ENCODE assay signal across 18 cellular contexts in genomic region chr21:38982096-38982495, GRCh38.
DNase-seq lines count a peak whose midpoint lies in the region; ATAC-seq and TF ChIP-seq lines count a peak whose summit lies in the region.
"Had no signal": no experiment of that assay in that cellular context is flagged by ENCODE, and none has a peak within 500 bp of the region (broad histone marks: within the 10 kb centered on the region; RNA-seq: fewer than 3 reads in every experiment).

No MANE protein-coding gene starts in this region.

- TF ChIP-seq CTCF in fibroblast of pulmonary artery (IDR thresholded peaks at IDR 0.05; ENCODE audit: low read length, missing control alignments) (no peak), foreskin fibroblast (IDR thresholded peaks at IDR 0.05; ENCODE audit: low read depth, low read length) (no peak)

- H2AFZ ChIP-seq in neuronal stem cell (ENCODE audit: low read length): no peak overlapping the region

- no peak overlapping the region for H3K9ac ChIP-seq in neuronal stem cell (ENCODE audit: low read depth, low read length, poor library complexity)

- no peak overlapping the region for H4K8ac ChIP-seq in neuronal stem cell (ENCODE audit: low read depth, low read length)

- no peak overlapping the region for H2BK12ac ChIP-seq in neuronal stem cell (ENCODE audit: low read length)

- intact Hi-C loops in CD4-positive, alpha-beta memory T cell (cut with micrococcal nuclease): no loop called here

- WGBS in neuronal stem cell (ENCODE audit: extremely low coverage in 2 of 2, insufficient read length in 2 of 2, insufficient replicate concordance in 1 of 2), 2 donors: no CpG with 5 or more reads among the region's 9 CpGs

- H3K4me2 ChIP-seq in neuronal stem cell (ENCODE audit: insufficient read depth, low read length, poor library complexity, severe bottlenecking): no peak overlapping the region

- H3K4me3 ChIP-seq in fibroblast of pulmonary artery (replicated peaks; ENCODE audit: low read depth, low read length) (no peak overlapping the region), neuronal stem cell (ENCODE audit: low read length in 2 of 2) (no peak overlapping the region), foreskin fibroblast (ENCODE audit: low read depth in 1 of 2, low read length in 2 of 2) (no peak overlapping the region)
- no peak overlapping the region for H3K4me3 ChIP-seq in CD4-positive, alpha-beta memory T cell (ENCODE audit: low read length in 2 of 2)
- H3K4me3 ChIP-seq: coronary artery, testis had no signal

- peaks cover 0 to 9% (median 5%) of the 10 kb centered on the region in 4 donors for H3K4me1 Mint-ChIP-seq in CD4-positive, alpha-beta memory T cell

- no peak overlapping the region for H3K4ac ChIP-seq in neuronal stem cell (ENCODE audit: low read length)

- no peak overlapping the region for H2BK5ac ChIP-seq in neuronal stem cell (ENCODE audit: low read length)

- H2BK120ac ChIP-seq in neuronal stem cell (ENCODE audit: low read depth, low read length): no peak overlapping the region

- H3K14ac ChIP-seq in neuronal stem cell (ENCODE audit: low read length): no peak overlapping the region

- no peak overlapping the region for H2BK15ac ChIP-seq in neuronal stem cell (ENCODE audit: low read length)

- H3K4me3 Mint-ChIP-seq in CD4-positive, alpha-beta memory T cell: no peak overlapping the region
- H3K4me3 Mint-ChIP-seq: B cell had no signal

- no peak for ATAC-seq in HG03342 (IDR thresholded peaks at IDR 0.05; ENCODE audit: unreplicated experiment)

- H3K27ac Mint-ChIP-seq in CD4-positive, alpha-beta memory T cell: no peak overlapping the region
- H3K27ac Mint-ChIP-seq: B cell had no signal

- DNase-seq in EH (ENCODE audit: low read depth): peak; percentile 50
- DNase-seq in fibroblast of pulmonary artery (ENCODE audit: low read depth): peak; percentile 45
- DNase-seq in neuronal stem cell (ENCODE audit: low spot score): peak; percentile 50
- DNase-seq in foreskin fibroblast: no peak
- no peak for DNase-seq in GM19240 (ENCODE audit: insufficient read length, low spot score)
- DNase-seq in CD4-positive, alpha-beta memory T cell: no peak
- DNase-seq: activated gamma-delta T cell; DMS79; NCI-H1694; NCI-H446 treated with DMSO at 0.1 percent for 48 hours; nucleus accumbens; SIG-M5; stimulated activated CD4-positive, alpha-beta T cell treated with anti-CD3 and anti-CD28 coated beads, Interleukin-4, amount 100 ng/mL, for 1 hour; testis had no signal

- H3K9me3 ChIP-seq in KOPT-K1 (ENCODE audit: insufficient read depth, low read length, poor library complexity, severe bottlenecking) (no peaks in the 10 kb centered on the region), neuronal stem cell (replicated peaks in 1 of 2; ENCODE audit: control insufficient read depth in 2 of 2, insufficient read depth in 1 of 2, low read depth in 1 of 2, low read length in 2 of 2) (no peaks in the 10 kb centered on the region)
- H3K9me3 ChIP-seq in CD4-positive, alpha-beta memory T cell (ENCODE audit: control insufficient read depth in 1 of 2, low read length in 2 of 2): no peaks in the 10 kb centered on the region
- H3K9me3 ChIP-seq: testis had no signal

- no peak overlapping the region for H4K91ac ChIP-seq in neuronal stem cell (ENCODE audit: low read depth, low read length, poor library complexity)

- H2AK5ac ChIP-seq in neuronal stem cell (ENCODE audit: low read depth, low read length): no peak overlapping the region

- H3K36me3 Mint-ChIP-seq in CD4-positive, alpha-beta memory T cell: no peaks in the 10 kb centered on the region

- H3K4me1 ChIP-seq in neuronal stem cell (ENCODE audit: control insufficient read depth in 2 of 2, insufficient read depth in 1 of 2, low read depth in 1 of 2, low read length in 2 of 2): peaks cover 4 to 23% of the 10 kb centered on the region in 2 donors
- no peaks in the 10 kb centered on the region for H3K4me1 ChIP-seq in CD4-positive, alpha-beta memory T cell (ENCODE audit: insufficient read depth, low read length)

- no peak overlapping the region for H3K23ac ChIP-seq in neuronal stem cell (ENCODE audit: low read depth, low read length, poor library complexity)

- H3K9me3 Mint-ChIP-seq in CD4-positive, alpha-beta memory T cell: peaks cover 0 to 3% (median 0%) of the 10 kb centered on the region in 8 donors

- peak overlapping the region; percentile 100 for H3K27ac ChIP-seq in KOPT-K1 (ENCODE audit: low read depth, low read length, poor library complexity, severe bottlenecking)
- H3K27ac ChIP-seq in neuronal stem cell (replicated peaks; ENCODE audit: low read length): no peak overlapping the region
- no peak overlapping the region for H3K27ac ChIP-seq in CD4-positive, alpha-beta memory T cell (ENCODE audit: low read depth, low read length)
- H3K27ac ChIP-seq: coronary artery, testis had no signal

- no peaks in the 10 kb centered on the region for H3K36me3 ChIP-seq in KOPT-K1 (ENCODE audit: insufficient read depth, low read length)
- H3K36me3 ChIP-seq in neuronal stem cell (replicated peaks in 1 of 2; ENCODE audit: control insufficient read depth in 2 of 2, insufficient read depth in 2 of 2, low read length in 2 of 2): no peaks in the 10 kb centered on the region
- no peaks in the 10 kb centered on the region for H3K36me3 ChIP-seq in CD4-positive, alpha-beta memory T cell (ENCODE audit: insufficient read depth, low read length)

- CTCF ChIA-PET in CD4-positive, alpha-beta memory T cell (lab: Charles Lee; ENCODE audit: partially characterized antibody): no interaction called here

- POLR2A ChIA-PET in CD4-positive, alpha-beta memory T cell (lab: Charles Lee; ENCODE audit: partially characterized antibody): no interaction called here

- H3K79me1 ChIP-seq in neuronal stem cell (ENCODE audit: low read depth, low read length): no peaks in the 10 kb centered on the region

- H3K27me3 ChIP-seq in neuronal stem cell (ENCODE audit: control insufficient read depth in 3 of 3, insufficient read depth in 3 of 3, low read depth in 1 of 3, low read length in 3 of 3): no peaks in the 10 kb centered on the region
- H3K27me3 ChIP-seq in CD4-positive, alpha-beta memory T cell (ENCODE audit: insufficient read depth, low read length): peaks cover 4% of the 10 kb centered on the region
- H3K27me3 ChIP-seq: testis had no signal

- no peak overlapping the region for H3K18ac ChIP-seq in neuronal stem cell (ENCODE audit: low read length)

- H3K27me3 Mint-ChIP-seq in CD4-positive, alpha-beta memory T cell: peaks cover 33 to 49% of the 10 kb centered on the region in 2 donors

Comparison
In these comparisons a context has a peak if more than half of its experiments do, and no peak if none do; other contexts are left out.
1. DNase-seq: peak in EH (single experiment), fibroblast of pulmonary artery (single experiment) and neuronal stem cell (single experiment); none in foreskin fibroblast (0 of 2), GM19240 (single experiment) and CD4-positive, alpha-beta memory T cell (0 of 5).